ENCODE assay signal across 1 cellular context in genomic region chr7:141014523-141015395, GRCh38.
A peak's percentile ranks its signal among the peaks of the same experiment; 100 is the strongest.
TF ChIP-seq lines count a peak whose summit lies in the region.

Gene MRPS33 (minus strand): TSS chr7:141014952. CDS start chr7:141010633, 4,319 bp downstream.

TF ChIP-seq in HepG2, 621 proteins besides CTCF, POLR2A, EP300 and RAD21 (continued from another document and continues in another):
- peak; percentile 79; the same call in 1 of the 2 replicates for TF ChIP-seq BCL3 (CRISPR knock-in tag; IDR thresholded peaks at IDR 0.05)
- peak; percentile 53 for TF ChIP-seq PHF5A (CRISPR knock-in tag; IDR thresholded peaks at IDR 0.05; ENCODE audit: low read depth, unreplicated experiment)
- TF ChIP-seq ZNF331 (CRISPR knock-in tag; IDR thresholded peaks at IDR 0.05), result peak; percentile 23; the same call in 1 of the 2 replicates
- no peak for TF ChIP-seq HIC2 (CRISPR knock-in tag; IDR thresholded peaks at IDR 0.05; ENCODE audit: low read depth)
- peak; percentile 86; the same call in 1 of the 2 replicates for TF ChIP-seq MAF1 (CRISPR knock-in tag; IDR thresholded peaks at IDR 0.05; ENCODE audit: borderline replicate concordance)
- peak; percentile 76; the same call in 1 of the 2 replicates for TF ChIP-seq ZNF563 (CRISPR knock-in tag; IDR thresholded peaks at IDR 0.05)
- TF ChIP-seq ZHX1 (CRISPR knock-in tag; IDR thresholded peaks at IDR 0.05; ENCODE audit: low read depth), result peak; percentile 80
- peak; percentile 62; the same call in 1 of the 2 replicates for TF ChIP-seq ZSCAN25 (CRISPR knock-in tag; IDR thresholded peaks at IDR 0.05)
- TF ChIP-seq ZNF710 (CRISPR knock-in tag; IDR thresholded peaks at IDR 0.05; ENCODE audit: borderline replicate concordance), result peak; percentile 74; the same call in 1 of the 2 replicates
- TF ChIP-seq KMT2A (CRISPR knock-in tag; IDR thresholded peaks at IDR 0.05), result peak; percentile 72; the same call in 1 of the 2 replicates
- TF ChIP-seq ZNF432 (CRISPR knock-in tag; IDR thresholded peaks at IDR 0.05; ENCODE audit: borderline replicate concordance), result no peak
- peak; percentile 27; the same call in 1 of the 2 replicates for TF ChIP-seq HMGXB3 (CRISPR knock-in tag; IDR thresholded peaks at IDR 0.05; ENCODE audit: borderline replicate concordance)
- TF ChIP-seq THAP11 (CRISPR knock-in tag; IDR thresholded peaks at IDR 0.05), result peak; percentile 94
- TF ChIP-seq ARHGAP35 (CRISPR knock-in tag; IDR thresholded peaks at IDR 0.05; ENCODE audit: borderline replicate concordance), result no peak; the same call in 1 of the 2 replicates
- TF ChIP-seq FUBP1 (CRISPR knock-in tag; IDR thresholded peaks at IDR 0.05; ENCODE audit: borderline replicate concordance), result no peak
- TF ChIP-seq ZBTB7B (CRISPR knock-in tag; IDR thresholded peaks at IDR 0.05), result peak; percentile 97
- no peak for TF ChIP-seq ZNF17 (CRISPR knock-in tag; IDR thresholded peaks at IDR 0.05)
- no peak for TF ChIP-seq ARNT (IDR thresholded peaks at IDR 0.05)
- peak; percentile 72; the same call in 1 of the 2 replicates for TF ChIP-seq MED13 (CRISPR knock-in tag; IDR thresholded peaks at IDR 0.05)
- peak; percentile 77; the same call in 1 of the 2 replicates for TF ChIP-seq BRD4 (CRISPR knock-in tag; IDR thresholded peaks at IDR 0.05)
- TF ChIP-seq FOSL2 (CRISPR knock-in tag; IDR thresholded peaks at IDR 0.05), result no peak; the same call in none of the 2 replicates
- no peak for TF ChIP-seq TERF1 (CRISPR knock-in tag; IDR thresholded peaks at IDR 0.05)
- peak; percentile 43; the same call in 1 of the 2 replicates for TF ChIP-seq SOX5 (CRISPR knock-in tag; IDR thresholded peaks at IDR 0.05; ENCODE audit: borderline replicate concordance)
- peak; percentile 87 for TF ChIP-seq ZFP82 (CRISPR knock-in tag; IDR thresholded peaks at IDR 0.05; ENCODE audit: borderline replicate concordance)
- 0 out of 2 replicates have a peak, but pooled peaks have one; percentile 51 for TF ChIP-seq TP53 (CRISPR knock-in tag; conservative IDR thresholded peaks at IDR 0.05)
- TF ChIP-seq KLF16 (CRISPR knock-in tag; IDR thresholded peaks at IDR 0.05), result peak in 1 of 2 experiments; percentile 85; a peak in 2 of 4 replicates
- peak; percentile 90 to 94; a peak in 3 of 4 replicates for TF ChIP-seq HMGXB4 (CRISPR knock-in tag; IDR thresholded peaks at IDR 0.05; ENCODE audit: borderline replicate concordance in 1 of 2, low read depth in 1 of 2)
- no peak; the same call in 1 of the 2 replicates for TF ChIP-seq AKNA (CRISPR knock-in tag; IDR thresholded peaks at IDR 0.05; ENCODE audit: borderline replicate concordance)
- peak; percentile 94 for TF ChIP-seq ZNF605 (CRISPR knock-in tag; IDR thresholded peaks at IDR 0.05)
- peak; percentile 20 to 73; a peak in 2 of 4 replicates for TF ChIP-seq NR2F1 (CRISPR knock-in tag; IDR thresholded peaks at IDR 0.05)
- peak; percentile 80 for TF ChIP-seq MED1 (CRISPR knock-in tag; IDR thresholded peaks at IDR 0.05)
